Comparison of ENCODE assay signal across 9 cellular contexts in genomic region chr4:76208005-76208765, GRCh38. TPM values are rescaled to one million over a fixed set of nuclear protein-coding genes. Genes with fewer than 3 reads are reported as not detected.
A peak's percentile ranks its signal among the peaks of the same experiment; 100 is the strongest.
DNase-seq lines count a peak whose midpoint lies in the region; ATAC-seq, FAIRE-seq and TF ChIP-seq lines count a peak whose summit lies in the region.
"Had no signal": no experiment of that assay in that cellular context is flagged by ENCODE, and none has a peak within 500 bp of the region (broad histone marks: within the 10 kb centered on the region; RNA-seq: fewer than 3 reads in every experiment).

No MANE protein-coding gene starts in this region.

- intact Hi-C loops in body of pancreas (cut with DNase I) (no loop called here), spleen (cut with DNase I; ENCODE audit: low total_unique reads) (no loop called here)

- peak overlapping the region; percentile 72 for H3K9ac ChIP-seq in keratinocyte (ENCODE audit: control insufficient read depth, extremely low read depth, insufficient read depth, low read length)

- TF ChIP-seq POLR2A in body of pancreas (IDR thresholded peaks at IDR 0.05) (peak in 2 of 3 donors; percentile 50 to 52), spleen (IDR thresholded peaks at IDR 0.05) (peak in 1 of 3 donors; percentile 48)

- no peaks in the 10 kb centered on the region for H3K36me3 ChIP-seq in CD4-positive, CD25-positive, alpha-beta regulatory T cell (ENCODE audit: control insufficient read depth, insufficient read depth, low read length)
- no peaks in the 10 kb centered on the region for H3K36me3 ChIP-seq in body of pancreas (replicated peaks in 1 of 2; ENCODE audit: insufficient read depth in 1 of 2, low read depth in 2 of 2)
- peaks cover 0 to 2% of the 10 kb centered on the region in 2 experiments for H3K36me3 ChIP-seq in keratinocyte (ENCODE audit: control insufficient read depth in 2 of 2, extremely low read depth in 1 of 2, insufficient read depth in 2 of 2, low read length in 2 of 2)
- H3K36me3 ChIP-seq in spleen = peaks cover 0 to 6% (median 0%) of the 10 kb centered on the region in 6 donors

- TF ChIP-seq CTCF in body of pancreas (IDR thresholded peaks at IDR 0.05) (peak in 1 of 7 experiments; percentile 2), keratinocyte (optimal IDR thresholded peaks at IDR 0.05 in 1 of 3, IDR thresholded peaks at IDR 0.05 in 1 of 3, conservative IDR thresholded peaks at IDR 0.05 in 1 of 3; ENCODE audit: extremely low read depth in 1 of 3, insufficient read depth in 2 of 3, low read length in 3 of 3) (no peak), spleen (IDR thresholded peaks at IDR 0.05 in 8 of 11, conservative IDR thresholded peaks at IDR 0.05 in 3 of 11) (no peak)

- no peaks in the 10 kb centered on the region for H3K9me3 ChIP-seq in CD4-positive, CD25-positive, alpha-beta regulatory T cell (ENCODE audit: control insufficient read depth in 2 of 2, low read length in 2 of 2)
- H3K9me3 ChIP-seq in body of pancreas (no peaks in the 10 kb centered on the region), keratinocyte (ENCODE audit: control insufficient read depth, low read depth, low read length) (no peaks in the 10 kb centered on the region), spleen (no peaks in the 10 kb centered on the region)

- no peak for DNase-seq in CD4-positive, CD25-positive, alpha-beta regulatory T cell
- DNase-seq in NCI-H187 treated with DMSO at 0.1 percent for 48 hours (lab: John Stamatoyannopoulos, UW) (peak; percentile 60), body of pancreas (peak; percentile 75 to 90 (median 86)), keratinocyte (ENCODE audit: low read depth, low spot score) (peak; percentile 30), spleen (peak; percentile 79), activated gamma-delta T cell treated with Interleukin-2 at 50 U/mL for 16 hours (no peak)

- WGBS in body of pancreas, 2 donors = 9 to 10% methylated on average over 9 of the region's 9 CpGs
- 25 to 31% (median 29%) methylated on average over 9 of the region's 9 CpGs for WGBS in spleen, 5 donors

- FAIRE-seq in keratinocyte (lab: Jason Lieb, UNC) = peak; percentile 89
- FAIRE-seq: H1 had no signal

- dilution Hi-C loops in keratinocyte (cut with MboI; ENCODE audit: extremely low pct_ligation_motif_present, low sequenced_read_pairs) = no loop called here

- no peaks in the 10 kb centered on the region for H3K9me3 Mint-ChIP-seq in CD4-positive, CD25-positive, alpha-beta regulatory T cell

- peaks cover 7% of the 10 kb centered on the region for H3K4me1 ChIP-seq in CD4-positive, CD25-positive, alpha-beta regulatory T cell (ENCODE audit: control insufficient read depth, insufficient read depth, low read length, poor library complexity, severe bottlenecking)
- H3K4me1 ChIP-seq in body of pancreas = peaks cover 92% of the 10 kb centered on the region
- H3K4me1 ChIP-seq in keratinocyte (ENCODE audit: control insufficient read depth, extremely low read depth, insufficient read depth, low read length) = peaks cover 39% of the 10 kb centered on the region
- H3K4me1 ChIP-seq in spleen = peaks cover 42 to 100% (median 82%) of the 10 kb centered on the region in 6 donors

- H3K4me2 ChIP-seq in keratinocyte (ENCODE audit: control insufficient read depth, extremely low read depth, insufficient read depth, low read depth, low read length) = peak overlapping the region; percentile 98

- no peak for ATAC-seq in CD4-positive, CD25-positive, alpha-beta regulatory T cell (ENCODE audit: low read depth in 2 of 2)
- ATAC-seq in body of pancreas = peak; percentile 87
- no peak for ATAC-seq in GM18511 (IDR thresholded peaks at IDR 0.05; ENCODE audit: unreplicated experiment)
- no peak for ATAC-seq in GM21381 (IDR thresholded peaks at IDR 0.05; ENCODE audit: unreplicated experiment)

- no peaks in the 10 kb centered on the region for H3K27me3 Mint-ChIP-seq in CD4-positive, CD25-positive, alpha-beta regulatory T cell

- H3K4me3 Mint-ChIP-seq in CD4-positive, CD25-positive, alpha-beta regulatory T cell = no peak overlapping the region

- no peaks in the 10 kb centered on the region for H4K20me1 ChIP-seq in keratinocyte (ENCODE audit: control insufficient read depth, extremely low read depth, insufficient read depth, low read length)

- H3K9me1 ChIP-seq in keratinocyte (ENCODE audit: control insufficient read depth, extremely low read depth, insufficient read depth, low read length) = no peaks in the 10 kb centered on the region

- H3K4me3 ChIP-seq in CD4-positive, CD25-positive, alpha-beta regulatory T cell (ENCODE audit: low read depth, low read length) = no peak overlapping the region
- H3K4me3 ChIP-seq in body of pancreas = no peak overlapping the region
- H3K4me3 ChIP-seq in keratinocyte (ENCODE audit: control insufficient read depth in 2 of 3, extremely low read depth in 1 of 3, insufficient read depth in 2 of 3, low read depth in 1 of 3, low read length in 3 of 3) = peak overlapping the region in 2 of 3 experiments; percentile 67 to 71
- H3K4me3 ChIP-seq in spleen = peak overlapping the region in 4 of 8 donors; percentile 4 to 49 (median 16)

- peak overlapping the region; percentile 73 for H2AFZ ChIP-seq in keratinocyte (ENCODE audit: control insufficient read depth, low read length)

- H3K27me3 ChIP-seq in CD4-positive, CD25-positive, alpha-beta regulatory T cell (ENCODE audit: control insufficient read depth, insufficient read depth, low read length) = no peaks in the 10 kb centered on the region
- H3K27me3 ChIP-seq in body of pancreas = no peaks in the 10 kb centered on the region
- no peaks in the 10 kb centered on the region for H3K27me3 ChIP-seq in keratinocyte (ENCODE audit: control insufficient read depth, extremely low read depth, insufficient read depth, low read length)
- H3K27me3 ChIP-seq in spleen (replicated peaks in 1 of 7) = no peaks in the 10 kb centered on the region

- peaks cover 17 to 55% (median 50%) of the 10 kb centered on the region in 4 donors for H3K4me1 Mint-ChIP-seq in CD4-positive, CD25-positive, alpha-beta regulatory T cell

- H3K27ac Mint-ChIP-seq in CD4-positive, CD25-positive, alpha-beta regulatory T cell = peak overlapping the region in 2 of 3 donors; percentile 21 to 48

- no peak overlapping the region for H3K27ac ChIP-seq in CD4-positive, CD25-positive, alpha-beta regulatory T cell (ENCODE audit: insufficient read depth, low read length, poor library complexity, severe bottlenecking)
- peak overlapping the region; percentile 82 to 98 (median 89) for H3K27ac ChIP-seq in body of pancreas
- peak overlapping the region; percentile 86 for H3K27ac ChIP-seq in keratinocyte (ENCODE audit: control insufficient read depth, insufficient read depth, low read length)
- peak overlapping the region; percentile 22 to 97 (median 96) for H3K27ac ChIP-seq in spleen

- no peaks in the 10 kb centered on the region for H3K36me3 Mint-ChIP-seq in CD4-positive, CD25-positive, alpha-beta regulatory T cell

- peaks cover 79% of the 10 kb centered on the region for H3K79me2 ChIP-seq in keratinocyte (ENCODE audit: control insufficient read depth, insufficient read depth, low read length)

RNA-seq across cellular contexts. Expression of gene SCARB2, which starts 5.4 kb away (rescaled TPM):
- total RNA-seq in CD4-positive, CD25-positive, alpha-beta regulatory T cell = 21.2 TPM
- polyA plus RNA-seq in CD4-positive, CD25-positive, alpha-beta regulatory T cell = 10 to 100 TPM in 2 of 4 donors, 1 to 10 TPM in 2; 8.0 to 14.3 (median 9.3) TPM
- total RNA-seq in body of pancreas (100 to 1,000 TPM in 1 of 2 donors, 10 to 100 TPM in 1; 74.5 to 167 TPM), spleen (100 to 1,000 TPM; 107 to 201 (median 156) TPM)
- polyA plus RNA-seq in keratinocyte (47.4 to 78.8 TPM (median 72.2 TPM) in 3 replicates), spleen (10 to 100 TPM; 27.2 to 32.0 (median 28.8) TPM)
- polyA plus RNA-seq in keratinocyte (2011; ENCODE audit: low read depth) = 51.2 TPM
- polyA plus RNA-seq in keratinocyte (2011; cell fraction: cytosol; rRNA removed) = 31.5 and 56.8 TPM in 2 replicates
- 108 and 110 TPM in 2 replicates for polyA plus RNA-seq in keratinocyte (2011; cell fraction: nucleus; rRNA removed)
- polyA plus RNA-seq in keratinocyte (2012; ENCODE audit: low replicate concordance) = 43.7 and 74.5 TPM in 2 replicates
- polyA minus RNA-seq in keratinocyte = 36.4 to 124 TPM (median 114 TPM) in 3 replicates
- polyA minus RNA-seq in keratinocyte (2011; cell fraction: cytosol; rRNA and poly(A)+ RNA removed) = 65.6 TPM
- polyA minus RNA-seq in keratinocyte (2011; cell fraction: nucleus; rRNA and poly(A)+ RNA removed) = 95.4 and 181 TPM in 2 replicates

RNA-seq across cellular contexts. Expression of gene FAM47E, which starts 43.3 kb away (rescaled TPM):
- 1.0 TPM for total RNA-seq in CD4-positive, CD25-positive, alpha-beta regulatory T cell
- polyA plus RNA-seq in CD4-positive, CD25-positive, alpha-beta regulatory T cell = under 1 TPM in 1 of 4 donors, not detected in 3; 0.57 TPM
- total RNA-seq in body of pancreas (10 to 100 TPM; 10.1 to 16.2 TPM), spleen (1 to 10 TPM in 6 of 7 donors, under 1 TPM in 1; 0.66 to 6.2 (median 2.4) TPM)
- polyA plus RNA-seq in keratinocyte (0.16 to 0.29 TPM (median 0.28 TPM) in 3 replicates), spleen (1 to 10 TPM; 1.0 to 1.4 (median 1.3) TPM)
- polyA plus RNA-seq in keratinocyte (2011; ENCODE audit: low read depth) = not detected
- polyA plus RNA-seq in keratinocyte (2011; cell fraction: cytosol; rRNA removed) = 0.16 TPM in 1 of 2 replicates, not detected in the other
- 0.05 and 0.48 TPM in 2 replicates for polyA plus RNA-seq in keratinocyte (2011; cell fraction: nucleus; rRNA removed)
- polyA plus RNA-seq in keratinocyte (2012; ENCODE audit: low replicate concordance) = 0.39 TPM in 1 of 2 replicates, not detected in the other
- polyA minus RNA-seq in keratinocyte = 0.10 TPM in 1 of 3 replicates, not detected in the others
- polyA minus RNA-seq in keratinocyte (2011; cell fraction: cytosol; rRNA and poly(A)+ RNA removed) = not detected
- polyA minus RNA-seq in keratinocyte (2011; cell fraction: nucleus; rRNA and poly(A)+ RNA removed) = not detected in 2 replicates

RNA-seq across cellular contexts. Expression of gene NUP54, which starts 60.0 kb away (rescaled TPM):
- total RNA-seq in CD4-positive, CD25-positive, alpha-beta regulatory T cell = 74.8 TPM
- 10 to 100 TPM; 35.4 to 48.3 (median 39.5) TPM for polyA plus RNA-seq in CD4-positive, CD25-positive, alpha-beta regulatory T cell
- total RNA-seq in body of pancreas = 10 to 100 TPM; 13.7 to 33.3 TPM
- 28.1 to 59.2 TPM (median 33.8 TPM) in 3 replicates for polyA plus RNA-seq in keratinocyte
- polyA plus RNA-seq in keratinocyte (2011; ENCODE audit: low read depth) = 33.2 TPM
- polyA plus RNA-seq in keratinocyte (2011; cell fraction: cytosol; rRNA removed) = 13.8 and 31.2 TPM in 2 replicates
- 25.4 and 35.0 TPM in 2 replicates for polyA plus RNA-seq in keratinocyte (2011; cell fraction: nucleus; rRNA removed)
- polyA plus RNA-seq in keratinocyte (2012; ENCODE audit: low replicate concordance) = 23.8 and 25.5 TPM in 2 replicates
- 16.9 to 82.4 TPM (median 52.2 TPM) in 3 replicates for polyA minus RNA-seq in keratinocyte
- 28.6 TPM for polyA minus RNA-seq in keratinocyte (2011; cell fraction: cytosol; rRNA and poly(A)+ RNA removed)
- 14.5 and 30.8 TPM in 2 replicates for polyA minus RNA-seq in keratinocyte (2011; cell fraction: nucleus; rRNA and poly(A)+ RNA removed)
- 10 to 100 TPM; 26.2 to 43.2 (median 34.5) TPM for total RNA-seq in spleen
- 10 to 100 TPM; 22.8 to 28.9 (median 28.8) TPM for polyA plus RNA-seq in spleen

Comparison
In these comparisons a context has a peak if more than half of its experiments do, and no peak if none do; other contexts are left out.
1. DNase-seq: peak in NCI-H187 treated with DMSO at 0.1 percent for 48 hours (single experiment), body of pancreas (4 of 4), keratinocyte (single experiment) and spleen (single experiment); none in CD4-positive, CD25-positive, alpha-beta regulatory T cell (0 of 3) and activated gamma-delta T cell treated with Interleukin-2 at 50 U/mL for 16 hours (single experiment).
2. H3K4me3 ChIP-seq: peak in keratinocyte (2 of 3); none in CD4-positive, CD25-positive, alpha-beta regulatory T cell (single experiment) and body of pancreas (0 of 2).